In genomic region chr5:6362846-6363245, GRCh38 we compare ENCODE assay signal across 15 cellular contexts. TPM values are rescaled to one million over a fixed set of nuclear protein-coding genes. Genes with fewer than 3 reads are reported as not detected.
DNase-seq lines count a peak whose midpoint lies in the region; ATAC-seq and TF ChIP-seq lines count a peak whose summit lies in the region.
"Had no signal": no experiment of that assay in that cellular context is flagged by ENCODE, and none has a peak within 500 bp of the region (broad histone marks: within the 10 kb centered on the region; RNA-seq: fewer than 3 reads in every experiment).

No MANE protein-coding gene starts in this region.

- 92 to 96% (median 95%) methylated on average over 7 of the region's 7 CpGs for WGBS in heart left ventricle, 4 donors

- H3K4me1 ChIP-seq in heart left ventricle (no peaks in the 10 kb centered on the region), neural progenitor cell (no peaks in the 10 kb centered on the region)

- H3K27ac Mint-ChIP-seq in neural progenitor cell: no peak overlapping the region
- H3K27ac Mint-ChIP-seq: HFFc6 had no signal

- H3K9ac ChIP-seq in neural progenitor cell: no peak overlapping the region
- H3K9ac ChIP-seq: BLaER1 treated with 17β-estradiol and CSF1 and Interleukin-3, amounts not matched to agents 10 nM and 100 nM had no signal

- TF ChIP-seq CTCF in heart left ventricle (IDR thresholded peaks at IDR 0.05): no peak
- no peak for TF ChIP-seq CTCF in neural progenitor cell (IDR thresholded peaks at IDR 0.05)

- peak; percentile 35 for DNase-seq in NCI-H1436 (lab: John Stamatoyannopoulos, UW)
- no peak for DNase-seq in NCI-H1436 treated with DMSO at 0.1 percent for 48 hours (lab: John Stamatoyannopoulos, UW)
- DNase-seq in cardiac septum (ENCODE audit: low spot score): peak; percentile 54
- DNase-seq in heart left ventricle: no peak
- DNase-seq in neural progenitor cell (ENCODE audit: low spot score): peak; percentile 9
- DNase-seq in ureter (ENCODE audit: low spot score): peak; percentile 30
- no peak for DNase-seq in left cardiac atrium
- DNase-seq: ACHN; CD4-positive, CD25-positive, alpha-beta regulatory T cell; DMS79; EL; HCEC 1CT; HFFc6 had no signal

- H3K4me1 Mint-ChIP-seq in neural progenitor cell: peaks cover 3% of the 10 kb centered on the region

- H3K27me3 ChIP-seq in heart left ventricle (no peaks in the 10 kb centered on the region), neural progenitor cell (no peaks in the 10 kb centered on the region)
- H3K27me3 ChIP-seq: BLaER1 treated with 17β-estradiol and CSF1 and Interleukin-3, amounts not matched to agents 10 nM and 100 nM had no signal

- intact Hi-C loops in cardiac septum (cut with DNase I) (no loop called here), heart left ventricle (cut with DNase I) (no loop called here), left cardiac atrium (cut with DNase I) (no loop called here)

- no peaks in the 10 kb centered on the region for H3F3A ChIP-seq in neural progenitor cell (ENCODE audit: low read depth)

- H3K27me3 Mint-ChIP-seq in neural progenitor cell (ENCODE audit: insufficient read depth, low read depth): peaks cover 6% of the 10 kb centered on the region
- H3K27me3 Mint-ChIP-seq: CD4-positive, CD25-positive, alpha-beta regulatory T cell had no signal

- TF ChIP-seq POLR2A in heart left ventricle (IDR thresholded peaks at IDR 0.05): no peak

- H3K9me3 ChIP-seq in heart left ventricle (peaks cover 0 to 3% (median 0%) of the 10 kb centered on the region in 12 donors), neural progenitor cell (ENCODE audit: low read depth) (no peaks in the 10 kb centered on the region)

- H3K79me2 ChIP-seq in neural progenitor cell (ENCODE audit: low read depth): no peaks in the 10 kb centered on the region

- H3K9me3 Mint-ChIP-seq in neural progenitor cell: no peaks in the 10 kb centered on the region

- H3K36me3 ChIP-seq in heart left ventricle: peaks cover 0 to 45% (median 13%) of the 10 kb centered on the region in 9 donors
- H3K36me3 ChIP-seq in neural progenitor cell: no peaks in the 10 kb centered on the region

- no peak for ATAC-seq in heart left ventricle
- ATAC-seq in GM19395 (IDR thresholded peaks at IDR 0.05; ENCODE audit: unreplicated experiment): no peak
- no peak for ATAC-seq in left cardiac atrium

- H3K36me3 Mint-ChIP-seq in neural progenitor cell: no peaks in the 10 kb centered on the region

- no peak overlapping the region for H3K4me3 Mint-ChIP-seq in neural progenitor cell
- H3K4me3 Mint-ChIP-seq: HFFc6 had no signal

- H4K20me1 ChIP-seq in neural progenitor cell (ENCODE audit: low read depth): no peaks in the 10 kb centered on the region

- H2AFZ ChIP-seq in neural progenitor cell (replicated peaks): no peak overlapping the region

- H3K4me3 ChIP-seq in heart left ventricle: no peak overlapping the region
- H3K4me3 ChIP-seq in neural progenitor cell: no peak overlapping the region
- H3K4me3 ChIP-seq: BLaER1 treated with 17β-estradiol and CSF1 and Interleukin-3, amounts not matched to agents 10 nM and 100 nM had no signal

- H3K4me2 ChIP-seq in neural progenitor cell: no peak overlapping the region

- H3K27ac ChIP-seq in heart left ventricle: no peak overlapping the region
- no peak overlapping the region for H3K27ac ChIP-seq in neural progenitor cell

RNA-seq across cellular contexts. Expression of gene MED10, which starts 15.5 kb away (rescaled TPM):
- total RNA-seq in cardiac septum (27.6 TPM), heart left ventricle (10 to 100 TPM; 13.2 to 30.7 (median 23.1) TPM), neural progenitor cell (ENCODE audit: low replicate concordance) (16.6 and 23.5 TPM in 2 replicates), ureter (36.5 TPM), left cardiac atrium (10 to 100 TPM; 24.4 to 24.5 TPM)
- 10 to 100 TPM; 23.9 to 51.9 TPM for polyA plus RNA-seq in heart left ventricle

Comparison
In these comparisons a context has a peak if more than half of its experiments do, and no peak if none do; other contexts are left out.
1. DNase-seq: peak in NCI-H1436 (single experiment), cardiac septum (single experiment), neural progenitor cell (single experiment) and ureter (single experiment); none in NCI-H1436 treated with DMSO at 0.1 percent for 48 hours (single experiment), heart left ventricle (0 of 5) and left cardiac atrium (single experiment).